ENCODE assay signal across 22 cellular contexts in the genomic region with DNA sequence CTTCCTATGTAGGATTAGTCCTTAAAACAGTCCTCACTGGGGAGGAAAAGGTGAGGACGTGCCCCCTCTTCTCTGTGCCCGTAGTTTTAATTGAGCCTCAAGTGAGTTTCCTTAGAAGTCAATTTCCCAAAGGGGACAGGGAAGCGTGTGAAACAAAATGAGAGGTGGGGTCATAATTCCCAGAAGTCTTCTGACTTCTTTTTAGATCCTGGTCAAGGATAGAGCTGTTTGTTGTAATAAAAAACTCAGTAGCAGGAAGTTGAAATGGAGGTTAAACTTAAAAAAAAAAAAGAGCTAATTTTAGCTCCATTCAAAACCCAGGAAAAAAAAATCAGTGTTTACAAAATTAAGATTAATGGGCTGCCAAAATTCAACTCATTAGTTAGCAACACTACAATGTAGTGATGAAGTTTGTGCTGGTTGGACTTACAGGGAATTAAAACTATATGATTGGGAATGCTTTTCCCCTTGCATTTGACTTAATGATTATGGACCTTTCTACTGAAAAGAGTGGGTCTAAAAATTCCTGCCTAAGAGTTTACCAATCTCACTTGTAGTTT.
"Had no signal": no experiment of that assay in that cellular context is flagged by ENCODE, and none has a peak within 500 bp of the region (broad histone marks: within the 10 kb centered on the region; RNA-seq: fewer than 3 reads in every experiment).

No MANE protein-coding gene starts in this region.

- H3K4me1 Mint-ChIP-seq: stimulated activated effector memory CD8-positive, alpha-beta T cell treated with anti-CD3 and anti-CD28 coated beads, Interleukin-12 subunit alpha, Interleukin-12 subunit beta, amount 100 ng/mL, for 72 hours had no signal

- H3K4me3 ChIP-seq: colonic mucosa, heart left ventricle, lung, smooth muscle cell, testis, tibial nerve, upper lobe of right lung, vagina had no signal

- H3K4me2 ChIP-seq: smooth muscle cell had no signal

- H3K36me3 Mint-ChIP-seq: naive thymus-derived CD8-positive, alpha-beta T cell; stimulated activated effector memory CD8-positive, alpha-beta T cell treated with anti-CD3 and anti-CD28 coated beads, Interleukin-12 subunit alpha, Interleukin-12 subunit beta, amount 100 ng/mL, for 72 hours had no signal

- H3K4me3 Mint-ChIP-seq: naive thymus-derived CD8-positive, alpha-beta T cell; stimulated activated effector memory CD8-positive, alpha-beta T cell treated with anti-CD3 and anti-CD28 coated beads, Interleukin-12 subunit alpha, Interleukin-12 subunit beta, amount 100 ng/mL, for 72 hours had no signal

- H3K4me1 ChIP-seq: colonic mucosa, testis, upper lobe of right lung, vagina had no signal

- H3K36me3 ChIP-seq: colonic mucosa, heart left ventricle, neutrophil, tibial nerve, upper lobe of right lung, vagina had no signal

- H3K27ac ChIP-seq: colonic mucosa, neutrophil, testis, tibial nerve, upper lobe of right lung, vagina had no signal

- ATAC-seq: left lobe of liver; naive thymus-derived CD8-positive, alpha-beta T cell; stimulated activated effector memory CD8-positive, alpha-beta T cell treated with anti-CD3 and anti-CD28 coated beads, Interleukin-12 subunit alpha, Interleukin-12 subunit beta, amount 100 ng/mL, for 72 hours; stimulated activated naive CD8-positive, alpha-beta T cell treated with anti-CD3 and anti-CD28 coated beads, Interleukin-15, Interleukin-2, amounts not matched to agents 100 U/mL and 50 U/mL, for 24 hours; upper lobe of right lung had no signal

- DNase-seq: colonic mucosa; dermis blood vessel endothelial cell; erythroblast; foreskin melanocyte; heart left ventricle; hypothalamus; kidney glomerular epithelial cell; mesenchymal stem cell; naive thymus-derived CD8-positive, alpha-beta T cell; posterior cingulate gyrus; stimulated activated CD4-positive, alpha-beta T cell treated with anti-CD3 and anti-CD28 coated beads, Interleukin-2, amount 100 ng/mL, for 48 hours; stimulated activated CD8-positive, alpha-beta memory T cell treated with anti-CD3 and anti-CD28 coated beads, Interleukin-4, amount 100 ng/mL, for 48 hours; stimulated activated naive CD8-positive, alpha-beta T cell treated with anti-CD3 and anti-CD28 coated beads, Interleukin-15, Interleukin-2, amounts not matched to agents 100 U/mL and 50 U/mL, for 24 hours; testis; upper lobe of right lung had no signal

- H3K9me3 ChIP-seq: colonic mucosa, heart left ventricle, neutrophil, testis, tibial nerve, upper lobe of right lung, vagina had no signal

- H3K27me3 ChIP-seq: colonic mucosa, heart left ventricle, neutrophil, testis, tibial nerve, upper lobe of right lung, vagina had no signal

- H3K27ac Mint-ChIP-seq: naive thymus-derived CD8-positive, alpha-beta T cell; stimulated activated effector memory CD8-positive, alpha-beta T cell treated with anti-CD3 and anti-CD28 coated beads, Interleukin-12 subunit alpha, Interleukin-12 subunit beta, amount 100 ng/mL, for 72 hours had no signal
